In the genomic region with DNA sequence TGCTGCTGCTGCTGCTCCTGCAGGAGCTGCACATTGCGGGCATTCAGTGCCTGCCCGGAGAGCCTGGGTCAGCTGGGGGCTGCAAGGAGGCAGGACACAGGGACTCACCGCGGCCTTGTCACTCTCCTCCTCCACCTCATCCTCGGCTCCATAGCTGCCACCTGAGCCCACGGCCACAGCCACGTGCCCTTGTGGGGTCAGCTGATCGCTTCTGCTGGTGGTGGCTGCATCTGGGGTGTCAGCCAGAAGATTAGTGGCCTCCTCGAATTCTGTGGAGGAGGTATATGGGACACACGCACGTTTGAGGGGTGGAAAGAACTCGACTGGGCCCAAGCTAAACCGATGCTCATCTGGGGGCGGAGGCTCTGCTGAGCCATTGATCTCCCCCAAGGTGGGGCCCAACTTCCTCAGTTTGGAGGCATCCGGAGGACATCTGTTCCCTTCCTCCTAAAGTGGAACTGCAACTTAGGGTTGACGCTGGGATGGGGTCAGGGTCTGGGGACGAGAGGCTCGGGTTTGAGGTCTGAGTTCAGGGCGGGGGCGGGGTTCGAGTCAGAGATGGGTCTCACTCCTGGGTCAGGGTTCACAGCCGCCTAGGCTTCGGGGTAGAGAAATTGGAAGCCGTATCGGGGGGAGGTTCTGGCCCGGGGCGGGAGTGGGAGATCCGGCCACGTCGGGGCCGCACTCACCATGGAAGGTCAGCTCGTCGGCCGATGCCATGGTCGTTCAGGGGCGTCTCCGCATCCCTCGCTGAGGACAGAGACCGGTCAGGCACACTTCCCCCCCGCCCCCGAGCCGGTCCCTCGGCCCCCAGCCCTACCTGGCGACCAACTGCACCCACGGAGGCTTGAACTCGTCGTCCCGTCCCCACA, we compare ENCODE assay signal across 8 cellular contexts. TPM values are rescaled to one million over a fixed set of nuclear protein-coding genes. Genes with fewer than 3 reads are reported as not detected.
DNase-seq lines count a peak whose midpoint lies in the region; ATAC-seq and TF ChIP-seq lines count a peak whose summit lies in the region.

No MANE protein-coding gene starts in this region.

- no peak for ATAC-seq in natural killer cell treated with Interleukin-12 subunit alpha and Interleukin-12 subunit beta and Interleukin-15 and Interleukin-18, amount 100 ng/mL, for 72 hours
- ATAC-seq in HG02588 (IDR thresholded peaks at IDR 0.05; ENCODE audit: unreplicated experiment): no peak

- H3K4me3 Mint-ChIP-seq in natural killer cell treated with Interleukin-12 subunit alpha and Interleukin-12 subunit beta and Interleukin-15 and Interleukin-18, amount 100 ng/mL, for 72 hours: peak overlapping the region; percentile 87

- no peaks in the 10 kb centered on the region for H3K36me3 Mint-ChIP-seq in natural killer cell treated with Interleukin-12 subunit alpha and Interleukin-12 subunit beta and Interleukin-15 and Interleukin-18, amount 100 ng/mL, for 72 hours

- no peaks in the 10 kb centered on the region for H3K27me3 Mint-ChIP-seq in natural killer cell treated with Interleukin-12 subunit alpha and Interleukin-12 subunit beta and Interleukin-15 and Interleukin-18, amount 100 ng/mL, for 72 hours

- H3K27ac Mint-ChIP-seq in natural killer cell treated with Interleukin-12 subunit alpha and Interleukin-12 subunit beta and Interleukin-15 and Interleukin-18, amount 100 ng/mL, for 72 hours: peak overlapping the region; percentile 78 to 88

- H3K4me3 ChIP-seq in Peyer's patch: peak overlapping the region; percentile 54 to 99 (median 90)
- peak overlapping the region; percentile 42 for H3K4me3 ChIP-seq in endocrine pancreas (ENCODE audit: control insufficient read depth, insufficient read depth, low read length)

- H3K36me3 ChIP-seq in Peyer's patch (peaks cover 0 to 32% (median 0%) of the 10 kb centered on the region in 3 donors), endocrine pancreas (ENCODE audit: control insufficient read depth, insufficient read depth, low read length) (no peaks in the 10 kb centered on the region)

- H3K4me1 ChIP-seq in Peyer's patch (peaks cover 0 to 25% (median 12%) of the 10 kb centered on the region in 4 donors), endocrine pancreas (ENCODE audit: control insufficient read depth, insufficient read depth, low read length) (no peaks in the 10 kb centered on the region)

- TF ChIP-seq POLR2A in Peyer's patch (IDR thresholded peaks at IDR 0.05): no peak

- H3K9me3 ChIP-seq in Peyer's patch (no peaks in the 10 kb centered on the region), endocrine pancreas (ENCODE audit: control insufficient read depth, low read length) (no peaks in the 10 kb centered on the region)

- no peak for TF ChIP-seq CTCF in Peyer's patch (IDR thresholded peaks at IDR 0.05)

- H3K27ac ChIP-seq in Peyer's patch: peak overlapping the region; percentile 85 to 89 (median 86)

- H3K9me3 Mint-ChIP-seq in natural killer cell treated with Interleukin-12 subunit alpha and Interleukin-12 subunit beta and Interleukin-15 and Interleukin-18, amount 100 ng/mL, for 72 hours: no peaks in the 10 kb centered on the region

- peak overlapping the region; percentile 91 for H3K9ac ChIP-seq in endocrine pancreas (ENCODE audit: control insufficient read depth, insufficient read depth, low read length)

- peak; percentile 15 for DNase-seq in stimulated activated CD4-positive, alpha-beta T cell treated with anti-CD3 and anti-CD28 coated beads, Interleukin-4, amount 100 ng/mL, for 24 hours
- DNase-seq in stimulated activated CD4-positive, alpha-beta T cell treated with anti-CD3 and anti-CD28 coated beads, Interleukin-12 subunit alpha, Interleukin-12 subunit beta, amount 100 ng/mL, for 4 hours: no peak
- DNase-seq in Peyer's patch (peak in 1 of 3 donors; percentile 17), mesenteric fat pad (ENCODE audit: low spot score) (no peak), NCI-H524 treated with DMSO at 0.1 percent for 48 hours (lab: John Stamatoyannopoulos, UW) (no peak)
- DNase-seq in natural killer cell treated with Interleukin-12 subunit alpha and Interleukin-12 subunit beta and Interleukin-15 and Interleukin-18, amount 100 ng/mL, for 72 hours (ENCODE audit: low spot score): no peak

- peaks cover 11 to 26% of the 10 kb centered on the region in 2 donors for H3K4me1 Mint-ChIP-seq in natural killer cell treated with Interleukin-12 subunit alpha and Interleukin-12 subunit beta and Interleukin-15 and Interleukin-18, amount 100 ng/mL, for 72 hours (ENCODE audit: low read depth in 2 of 2)

- no peaks in the 10 kb centered on the region for H3K27me3 ChIP-seq in Peyer's patch
- H3K27me3 ChIP-seq in endocrine pancreas (ENCODE audit: control insufficient read depth, insufficient read depth, low read length): no peaks in the 10 kb centered on the region

RNA-seq across cellular contexts. Expression of a gene that starts 0.5 kb away (rescaled TPM):
- 10 to 100 TPM; 30.5 to 60.1 (median 49.3) TPM for total RNA-seq in Peyer's patch
- 10 to 100 TPM; 33.8 to 37.2 TPM for total RNA-seq in natural killer cell treated with Interleukin-12 subunit alpha and Interleukin-12 subunit beta and Interleukin-15 and Interleukin-18, amount 100 ng/mL, for 72 hours
- 28.4 TPM for total RNA-seq in mesenteric fat pad

RNA-seq across cellular contexts. Expression of a gene that starts 0.7 kb away (rescaled TPM):
- 10 to 100 TPM; 28.0 to 39.5 (median 34.1) TPM for total RNA-seq in Peyer's patch
- 10 to 100 TPM; 24.9 to 30.2 TPM for total RNA-seq in natural killer cell treated with Interleukin-12 subunit alpha and Interleukin-12 subunit beta and Interleukin-15 and Interleukin-18, amount 100 ng/mL, for 72 hours
- 14.4 TPM for total RNA-seq in mesenteric fat pad

RNA-seq across cellular contexts. Expression of a gene that starts 32.9 kb away (rescaled TPM):
- total RNA-seq in Peyer's patch (100 to 1,000 TPM in 2 of 4 donors, 10 to 100 TPM in 2; 68.3 to 208 (median 114) TPM), mesenteric fat pad (70.7 TPM)
- total RNA-seq in natural killer cell treated with Interleukin-12 subunit alpha and Interleukin-12 subunit beta and Interleukin-15 and Interleukin-18, amount 100 ng/mL, for 72 hours: 100 to 1,000 TPM; 118 to 175 TPM

RNA-seq across cellular contexts. Expression of a gene that starts 56.6 kb away (rescaled TPM):
- total RNA-seq in Peyer's patch (10 to 100 TPM; 23.8 to 40.6 (median 29.7) TPM), mesenteric fat pad (37.2 TPM)
- total RNA-seq in natural killer cell treated with Interleukin-12 subunit alpha and Interleukin-12 subunit beta and Interleukin-15 and Interleukin-18, amount 100 ng/mL, for 72 hours: 10 to 100 TPM; 48.4 to 60.0 TPM
